ENCODE assay signal across 8 cellular contexts in genomic region chr7:100568936-100569844, GRCh38. TPM values are rescaled to one million over a fixed set of nuclear protein-coding genes. Genes with fewer than 3 reads are reported as not detected.
DNase-seq lines count a peak whose midpoint lies in the region; ATAC-seq and TF ChIP-seq lines count a peak whose summit lies in the region.

No MANE protein-coding gene starts in this region.

- DNase-seq in Right ventricle myocardium inferior (ENCODE audit: missing footprints) (peak; percentile 73), cardiac septum (ENCODE audit: low spot score) (no peak), NCI-H774 (lab: John Stamatoyannopoulos, UW) (peak; percentile 42), activated T-helper 1 cell treated with Interleukin-2 at 50 U/mL for 16 hours (ENCODE audit: low read depth) (peak; percentile 34), fibroblast of the aortic adventitia (ENCODE audit: low read depth) (no peak), DMS79 (lab: John Stamatoyannopoulos, UW) (no peak)

- peak; percentile 32 for ATAC-seq in Right ventricle myocardium inferior
- no peak for ATAC-seq in GM19395 (IDR thresholded peaks at IDR 0.05; ENCODE audit: unreplicated experiment)

- peaks cover 14 to 25% of the 10 kb centered on the region in 2 experiments for H3K4me1 ChIP-seq in neutrophil (ENCODE audit: control insufficient read depth in 1 of 2, insufficient read depth in 1 of 2, low read depth in 1 of 2, low read length in 1 of 2)

- H3K4me3 ChIP-seq in fibroblast of the aortic adventitia (ENCODE audit: low read depth, low read length) (no peak overlapping the region), neutrophil (ENCODE audit: low read depth in 1 of 2, low read length in 1 of 2) (no peak overlapping the region)

- peaks cover 32% of the 10 kb centered on the region for H3K36me3 ChIP-seq in neutrophil

- H3K9me3 ChIP-seq in neutrophil, result no peaks in the 10 kb centered on the region

- H3K27me3 ChIP-seq in neutrophil, result peaks cover 58% of the 10 kb centered on the region

- no peak overlapping the region for H3K27ac ChIP-seq in neutrophil

- TF ChIP-seq CTCF in fibroblast of the aortic adventitia (IDR thresholded peaks at IDR 0.05; ENCODE audit: insufficient read depth, low read length) (peak; percentile 49), neutrophil (IDR thresholded peaks at IDR 0.05) (peak; percentile 27)

- intact Hi-C loops in Right ventricle myocardium inferior (cut with DNase I), result no loop called here
- intact Hi-C loops in cardiac septum (cut with DNase I), result no loop called here

RNA-seq across cellular contexts. Expression of gene SAP25, which starts 4.5 kb away (rescaled TPM):
- total RNA-seq in Right ventricle myocardium inferior, result 0.84 TPM
- total RNA-seq in cardiac septum, result not detected
- total RNA-seq in fibroblast of the aortic adventitia (ENCODE audit: low replicate concordance), result not detected in 2 replicates

RNA-seq across cellular contexts. Expression of gene LRCH4, which starts 16.7 kb away (rescaled TPM):
- total RNA-seq in Right ventricle myocardium inferior (29.3 TPM), cardiac septum (25.8 TPM), fibroblast of the aortic adventitia (ENCODE audit: low replicate concordance) (9.4 and 21.3 TPM in 2 replicates)

RNA-seq across cellular contexts. Expression of gene FBXO24, which starts 16.9 kb away (rescaled TPM):
- total RNA-seq in Right ventricle myocardium inferior (0.41 TPM), cardiac septum (0.40 TPM), fibroblast of the aortic adventitia (ENCODE audit: low replicate concordance) (0.54 TPM in 1 of 2 replicates, not detected in the other)

RNA-seq across cellular contexts. Expression of gene AGFG2, which starts 30.2 kb away (rescaled TPM):
- 21.5 TPM for total RNA-seq in Right ventricle myocardium inferior
- 28.6 TPM for total RNA-seq in cardiac septum
- 10.7 and 19.3 TPM in 2 replicates for total RNA-seq in fibroblast of the aortic adventitia (ENCODE audit: low replicate concordance)

RNA-seq across cellular contexts. Expression of gene PCOLCE, which starts 33.0 kb away (rescaled TPM):
- total RNA-seq in Right ventricle myocardium inferior, result 56.0 TPM
- total RNA-seq in cardiac septum, result 39.5 TPM
- 165 and 286 TPM in 2 replicates for total RNA-seq in fibroblast of the aortic adventitia (ENCODE audit: low replicate concordance)

Comparison
In these comparisons a context has a peak if more than half of its experiments do, and no peak if none do; other contexts are left out.
1. DNase-seq: peak in Right ventricle myocardium inferior (single experiment), NCI-H774 (single experiment) and activated T-helper 1 cell treated with Interleukin-2 at 50 U/mL for 16 hours (single experiment); none in cardiac septum (single experiment), fibroblast of the aortic adventitia (single experiment) and DMS79 (single experiment).